In genomic region chr19:30403583-30403982, GRCh38 we compare ENCODE assay signal across 16 cellular contexts. TPM values are rescaled to one million over a fixed set of nuclear protein-coding genes. Genes with fewer than 3 reads are reported as not detected.
DNase-seq lines count a peak whose midpoint lies in the region; ATAC-seq, FAIRE-seq and TF ChIP-seq lines count a peak whose summit lies in the region.
"Had no signal": no experiment of that assay in that cellular context is flagged by ENCODE, and none has a peak within 500 bp of the region (broad histone marks: within the 10 kb centered on the region; RNA-seq: fewer than 3 reads in every experiment).

No MANE protein-coding gene starts in this region.

- H3K9me3 Mint-ChIP-seq in GM23338 (no peaks in the 10 kb centered on the region; the same call in 2 of the 3 replicates), mesothelial cell of epicardium (no peaks in the 10 kb centered on the region), endodermal cell (no peaks in the 10 kb centered on the region)
- H3K9me3 Mint-ChIP-seq: H9 had no signal

- no peak overlapping the region for H2BK12ac ChIP-seq in H1 (ENCODE audit: low read depth, low read length)

- H3K4me2 ChIP-seq in GM23338 = no peak overlapping the region
- no peak overlapping the region for H3K4me2 ChIP-seq in H1 (ENCODE audit: insufficient read depth in 1 of 2, low read depth in 2 of 2, low read length in 2 of 2)
- H3K4me2 ChIP-seq: BLaER1 treated with 17β-estradiol and CSF1 and Interleukin-3, amounts not matched to agents 10 nM and 100 nM had no signal

- no peak overlapping the region for H2BK120ac ChIP-seq in H1 (replicated peaks; ENCODE audit: low read depth, low read length)

- peaks cover 8% of the 10 kb centered on the region for H3K27me3 Mint-ChIP-seq in GM23338 (ENCODE audit: insufficient read depth, low read depth, poor library complexity)
- peaks cover 21% of the 10 kb centered on the region for H3K27me3 Mint-ChIP-seq in mesothelial cell of epicardium (ENCODE audit: low read depth)
- no peaks in the 10 kb centered on the region for H3K27me3 Mint-ChIP-seq in endodermal cell (ENCODE audit: insufficient read depth)

- no peak overlapping the region for H3K23ac ChIP-seq in H1 (ENCODE audit: insufficient read length)

- CTCF ChIA-PET in H1 (lab: Charles Lee; ENCODE audit: partially characterized antibody) = interaction anchor here (1.8 kb wide), 1 partner anchor 12 kb away, joined by 4 read pairs; no protein-coding TSS in a partner anchor

- 91% methylated on average over 6 of the region's 6 CpGs; no CpG with 5 or more reads in 1 of the 2 experiments for WGBS in H1 (ENCODE audit: extremely low coverage in 1 of 2, insufficient coverage in 1 of 2, insufficient read length in 1 of 2, insufficient replicate concordance in 2 of 2, low coverage in 1 of 2, low lambda C conversion rate in 2 of 2, missing lambda C conversion rate in 1 of 2), 2 experiments
- 93 to 100% methylated on average over 2 to 6 of the region's 6 CpGs for WGBS in endodermal cell (ENCODE audit: insufficient coverage in 1 of 2, insufficient read length in 1 of 2), 2 experiments

- H3K14ac ChIP-seq in H1 (ENCODE audit: insufficient read length) = no peak overlapping the region

- H3K9ac ChIP-seq in H1 (replicated peaks in 1 of 4; ENCODE audit: extremely low read depth in 1 of 4, low read depth in 3 of 4, low read length in 3 of 4) (no peak overlapping the region), endodermal cell (ENCODE audit: extremely low read depth, low read length, poor library complexity, severe bottlenecking) (no peak overlapping the region)
- H3K9ac ChIP-seq: BLaER1 treated with 17β-estradiol and CSF1 and Interleukin-3, amounts not matched to agents 10 nM and 100 nM; GM23248 had no signal

- H3K79me2 ChIP-seq in GM23338 (replicated peaks; ENCODE audit: insufficient read depth) = no peaks in the 10 kb centered on the region
- no peaks in the 10 kb centered on the region for H3K79me2 ChIP-seq in H1 (ENCODE audit: control insufficient read depth in 1 of 2, insufficient read depth in 2 of 2, low read length in 2 of 2)

- peaks cover 15% of the 10 kb centered on the region for H3K4me1 Mint-ChIP-seq in GM23338
- H3K4me1 Mint-ChIP-seq in mesothelial cell of epicardium = peaks cover 5% of the 10 kb centered on the region
- no peaks in the 10 kb centered on the region for H3K4me1 Mint-ChIP-seq in endodermal cell
- H3K4me1 Mint-ChIP-seq: CD4-positive, CD25-positive, alpha-beta regulatory T cell had no signal

- POLR2A ChIA-PET in H1 (lab: Charles Lee; ENCODE audit: partially characterized antibody) = no interaction called here

- no peaks in the 10 kb centered on the region; the same call in 1 of the 2 replicates for H3K4me1 ChIP-seq in GM23338 (ENCODE audit: insufficient read depth)
- peaks cover 0 to 7% (median 2%) of the 10 kb centered on the region in 4 experiments; a peak in 4 of 7 replicates for H3K4me1 ChIP-seq in H1 (replicated peaks in 1 of 4; ENCODE audit: control insufficient read depth in 3 of 4, insufficient read depth in 4 of 4, low read length in 3 of 4)
- peaks cover 7% of the 10 kb centered on the region for H3K4me1 ChIP-seq in upper lobe of right lung
- no peaks in the 10 kb centered on the region for H3K4me1 ChIP-seq in endodermal cell (ENCODE audit: control insufficient read depth, insufficient read depth, low read length)
- H3K4me1 ChIP-seq: BLaER1 treated with 17β-estradiol and CSF1 and Interleukin-3, amounts not matched to agents 10 nM and 100 nM had no signal

- ATAC-seq in GM23338 (no peak), upper lobe of right lung (peak; percentile 20), HG02981 (IDR thresholded peaks at IDR 0.05; ENCODE audit: unreplicated experiment) (no peak)
- ATAC-seq: GM12878, K562 had no signal

- H3K27ac Mint-ChIP-seq in GM23338 (no peak overlapping the region), mesothelial cell of epicardium (peak overlapping the region; percentile 14), endodermal cell (no peak overlapping the region)
- H3K27ac Mint-ChIP-seq: CD4-positive, CD25-positive, alpha-beta regulatory T cell; H9 had no signal

- H2BK15ac ChIP-seq in H1 (ENCODE audit: low read length) = no peak overlapping the region

- no peaks in the 10 kb centered on the region for H3F3A ChIP-seq in GM23338 (replicated peaks; ENCODE audit: low read depth)

- no peak overlapping the region for H4K91ac ChIP-seq in H1 (replicated peaks; ENCODE audit: insufficient read length, low read length)

- H3K4me3 Mint-ChIP-seq in GM23338 (no peak overlapping the region), mesothelial cell of epicardium (no peak overlapping the region), endodermal cell (no peak overlapping the region)
- H3K4me3 Mint-ChIP-seq: CD4-positive, CD25-positive, alpha-beta regulatory T cell; H9 had no signal

- H3K36me3 Mint-ChIP-seq in GM23338 (ENCODE audit: low read depth) (no peaks in the 10 kb centered on the region), mesothelial cell of epicardium (no peaks in the 10 kb centered on the region), endodermal cell (ENCODE audit: low read depth) (no peaks in the 10 kb centered on the region)
- H3K36me3 Mint-ChIP-seq: CD4-positive, CD25-positive, alpha-beta regulatory T cell had no signal

- TF ChIP-seq POLR2A in H1 (IDR thresholded peaks at IDR 0.05; ENCODE audit: control extremely low read depth in 1 of 2, low read depth in 2 of 2, low read length in 2 of 2) = no peak

- H4K8ac ChIP-seq in H1 (ENCODE audit: extremely low read depth, insufficient read depth, low read length) = no peak overlapping the region

- H3K56ac ChIP-seq in H1 (replicated peaks; ENCODE audit: insufficient read length, low read depth, low read length) = no peak overlapping the region

- H3K9me3 ChIP-seq in H1 (ENCODE audit: insufficient read depth in 2 of 2, low read depth in 1 of 2, low read length in 1 of 2) = no peaks in the 10 kb centered on the region
- no peaks in the 10 kb centered on the region for H3K9me3 ChIP-seq in upper lobe of right lung
- no peaks in the 10 kb centered on the region for H3K9me3 ChIP-seq in endodermal cell (ENCODE audit: control insufficient read depth, low read length)
- H3K9me3 ChIP-seq: BLaER1 treated with 17β-estradiol and CSF1 and Interleukin-3, amounts not matched to agents 10 nM and 100 nM had no signal

- H2AFZ ChIP-seq in GM23338 (peak overlapping the region; percentile 80; the same call in 1 of the 2 replicates), H1 (ENCODE audit: low read length) (no peak overlapping the region)
- H2AFZ ChIP-seq: GM23248 had no signal

- no peak overlapping the region for H2BK20ac ChIP-seq in H1 (ENCODE audit: low read length)

- intact Hi-C loops in upper lobe of right lung (cut with DNase I) = no loop called here

- H2AK5ac ChIP-seq in H1 (ENCODE audit: low read depth, low read length) = peak overlapping the region; percentile 6; the same call in 1 of the 2 replicates

- H4K20me1 ChIP-seq in GM23338 (replicated peaks; ENCODE audit: insufficient read depth) = no peaks in the 10 kb centered on the region
- no peaks in the 10 kb centered on the region for H4K20me1 ChIP-seq in H1 (replicated peaks in 1 of 2; ENCODE audit: control insufficient read depth in 1 of 2, insufficient read depth in 2 of 2, low read length in 2 of 2)
- H4K20me1 ChIP-seq: BLaER1 treated with 17β-estradiol and CSF1 and Interleukin-3, amounts not matched to agents 10 nM and 100 nM had no signal

- no peak overlapping the region for H2BK5ac ChIP-seq in H1 (ENCODE audit: low read depth, low read length)

- no peak overlapping the region for H3K4ac ChIP-seq in H1 (replicated peaks; ENCODE audit: insufficient read length, low read depth, low read length)

- no peaks in the 10 kb centered on the region for H3K9me2 ChIP-seq in GM23338 (ENCODE audit: insufficient read depth)

- TF ChIP-seq EP300 in H1 (IDR thresholded peaks at IDR 0.05; ENCODE audit: borderline replicate concordance in 1 of 2, low read depth in 2 of 2, low read length in 2 of 2) = no peak

- H4K5ac ChIP-seq in H1 (ENCODE audit: insufficient read length, low read depth, low read length) = no peak overlapping the region

- H3K4me3 ChIP-seq in GM23338 = no peak overlapping the region
- H3K4me3 ChIP-seq in H1 (ENCODE audit: extremely low read depth in 1 of 4, insufficient read depth in 2 of 4, low read depth in 3 of 4, low read length in 4 of 4) = no peak overlapping the region
- no peak overlapping the region for H3K4me3 ChIP-seq in upper lobe of right lung
- H3K4me3 ChIP-seq in endodermal cell (ENCODE audit: low read length) = no peak overlapping the region
- H3K4me3 ChIP-seq: BLaER1 treated with 17β-estradiol and CSF1 and Interleukin-3, amounts not matched to agents 10 nM and 100 nM; GM12878; GM23248; K562 had no signal

- no peak for TF ChIP-seq RAD21 in H1 (IDR thresholded peaks at IDR 0.05 in 1 of 2, conservative IDR thresholded peaks at IDR 0.05 in 1 of 2; ENCODE audit: low read depth in 2 of 2, low read length in 2 of 2)

- no peak for DNase-seq in GM23338 (ENCODE audit: low spot score)
- DNase-seq in H1 (ENCODE audit: low read depth in 1 of 2, low spot score in 2 of 2) = peak in 1 of 2 experiments; percentile 24
- DNase-seq in mesothelial cell of epicardium (ENCODE audit: low spot score in 2 of 2, unreplicated experiment in 2 of 2) = no peak
- no peak for DNase-seq in upper lobe of right lung
- no peak for DNase-seq in midbrain (lab: John Stamatoyannopoulos, UW)
- DNase-seq in endodermal cell = no peak
- DNase-seq: 8988T; CD4-positive, CD25-positive, alpha-beta regulatory T cell; DMS79; GM23248; H9 had no signal

- peaks cover 2% of the 10 kb centered on the region; the same call in 1 of the 2 replicates for H3K23me2 ChIP-seq in H1 (ENCODE audit: low read depth, low read length)

- H3K36me3 ChIP-seq in GM23338 (ENCODE audit: insufficient read depth) (no peaks in the 10 kb centered on the region), H1 (ENCODE audit: control insufficient read depth in 2 of 4, insufficient read depth in 4 of 4, low read length in 3 of 4) (no peaks in the 10 kb centered on the region), upper lobe of right lung (no peaks in the 10 kb centered on the region), endodermal cell (ENCODE audit: control insufficient read depth, insufficient read depth, low read length) (no peaks in the 10 kb centered on the region)
- H3K36me3 ChIP-seq: BLaER1 treated with 17β-estradiol and CSF1 and Interleukin-3, amounts not matched to agents 10 nM and 100 nM had no signal

- 0 out of 2 replicates have a peak overlapping the region, but pooled peaks have one; percentile 29 for H3K18ac ChIP-seq in H1 (ENCODE audit: extremely low read depth, low read length)

- no peak for TF ChIP-seq CTCF in GM23338 (conservative IDR thresholded peaks at IDR 0.05; ENCODE audit: low read depth in 2 of 2)
- TF ChIP-seq CTCF in H1 (IDR thresholded peaks at IDR 0.05; ENCODE audit: control extremely low read depth in 1 of 3, insufficient read depth in 1 of 3, low read depth in 1 of 3, low read length in 3 of 3) = no peak
- no peak for TF ChIP-seq CTCF in mesothelial cell of epicardium (IDR thresholded peaks at IDR 0.05; ENCODE audit: unreplicated experiment)
- no peak for TF ChIP-seq CTCF in upper lobe of right lung (IDR thresholded peaks at IDR 0.05)
- no peak for TF ChIP-seq CTCF in endodermal cell (conservative IDR thresholded peaks at IDR 0.05)

- no peak for FAIRE-seq in H1 (lab: Jason Lieb, UNC)
- FAIRE-seq: GM12878, K562 had no signal

- H3K27me3 ChIP-seq in GM23338 (ENCODE audit: insufficient read depth) (no peaks in the 10 kb centered on the region), H1 (replicated peaks in 1 of 4; ENCODE audit: control insufficient read depth in 3 of 4, extremely low read depth in 1 of 4, insufficient read depth in 3 of 4, low read length in 3 of 4) (no peaks in the 10 kb centered on the region), upper lobe of right lung (no peaks in the 10 kb centered on the region), endodermal cell (ENCODE audit: control insufficient read depth, insufficient read depth, low read length, poor library complexity, severe bottlenecking) (no peaks in the 10 kb centered on the region)
- H3K27me3 ChIP-seq: BLaER1 treated with 17β-estradiol and CSF1 and Interleukin-3, amounts not matched to agents 10 nM and 100 nM had no signal

- no peaks in the 10 kb centered on the region; the same call in 1 of the 2 replicates for H3K79me1 ChIP-seq in H1 (ENCODE audit: low read depth, low read length)

- H3K27ac ChIP-seq in GM23338 (ENCODE audit: low read depth) (no peak overlapping the region), H1 (ENCODE audit: low read depth, low read length) (no peak overlapping the region), upper lobe of right lung (no peak overlapping the region), endodermal cell (ENCODE audit: low read depth, low read length) (no peak overlapping the region)
- H3K27ac ChIP-seq: BLaER1 treated with 17β-estradiol and CSF1 and Interleukin-3, amounts not matched to agents 10 nM and 100 nM; GM23248 had no signal

RNA-seq across cellular contexts. Expression of gene ZNF536, which starts 31.4 kb away (rescaled TPM):
- total RNA-seq in GM23338 (2014; rRNA removed; shearing (Covaris generic)) = 0.07 TPM in 1 of 2 replicates, not detected in the other
- polyA plus RNA-seq in GM23338 (2016; fragmentation: Nextera tagmentation; extraction: Ambion mirVana) = 0.30 TPM in 1 of 2 replicates, not detected in the other
- 0.09 and 0.33 TPM in 2 replicates for total RNA-seq in H1 (2021; fragmentation: NEBNext Ultra II Directional; extraction: Animal tissue kit (Norgen Biotek cat#: 25700))
- 0.06 and 0.11 TPM in 2 replicates for polyA plus RNA-seq in H1 (2011; rRNA removed)
- polyA plus RNA-seq in H1 (2011; cell fraction: cytosol; rRNA removed) = 0.08 TPM
- polyA plus RNA-seq in H1 (2011; cell fraction: nucleus; rRNA removed) = 0.21 TPM
- 0.06 to 0.28 TPM (median 0.08 TPM) in 4 replicates for polyA plus RNA-seq in H1 (2012, experiment 1 of 2)
- 0.05 TPM for polyA plus RNA-seq in H1 (2012, experiment 2 of 2)
- polyA plus RNA-seq in H1 (2013, experiment 1 of 2) = 0.02 TPM
- polyA plus RNA-seq in H1 (2013, experiment 2 of 2) = 0.04 TPM
- 0.19 and 0.29 TPM in 2 replicates for polyA minus RNA-seq in H1 (2011; rRNA and poly(A)+ RNA removed)
- not detected for polyA minus RNA-seq in H1 (2011; cell fraction: cytosol; rRNA and poly(A)+ RNA removed)
- 0.40 TPM for polyA minus RNA-seq in H1 (2011; cell fraction: nucleus; rRNA and poly(A)+ RNA removed)
- 8.3 to 9.2 TPM (median 8.6 TPM) in 3 replicates for total RNA-seq in mesothelial cell of epicardium
- total RNA-seq in upper lobe of right lung = 0.09 TPM
- not detected for total RNA-seq in endodermal cell
- 5.0 TPM for polyA plus RNA-seq in endodermal cell (2013, experiment 1 of 2)
- 4.8 TPM for polyA plus RNA-seq in endodermal cell (2013, experiment 2 of 2)
- total RNA-seq: G401, GM12878, H9, K562 had no signal
- polyA plus RNA-seq: GM12878, K562 had no signal
